In the genomic region with DNA sequence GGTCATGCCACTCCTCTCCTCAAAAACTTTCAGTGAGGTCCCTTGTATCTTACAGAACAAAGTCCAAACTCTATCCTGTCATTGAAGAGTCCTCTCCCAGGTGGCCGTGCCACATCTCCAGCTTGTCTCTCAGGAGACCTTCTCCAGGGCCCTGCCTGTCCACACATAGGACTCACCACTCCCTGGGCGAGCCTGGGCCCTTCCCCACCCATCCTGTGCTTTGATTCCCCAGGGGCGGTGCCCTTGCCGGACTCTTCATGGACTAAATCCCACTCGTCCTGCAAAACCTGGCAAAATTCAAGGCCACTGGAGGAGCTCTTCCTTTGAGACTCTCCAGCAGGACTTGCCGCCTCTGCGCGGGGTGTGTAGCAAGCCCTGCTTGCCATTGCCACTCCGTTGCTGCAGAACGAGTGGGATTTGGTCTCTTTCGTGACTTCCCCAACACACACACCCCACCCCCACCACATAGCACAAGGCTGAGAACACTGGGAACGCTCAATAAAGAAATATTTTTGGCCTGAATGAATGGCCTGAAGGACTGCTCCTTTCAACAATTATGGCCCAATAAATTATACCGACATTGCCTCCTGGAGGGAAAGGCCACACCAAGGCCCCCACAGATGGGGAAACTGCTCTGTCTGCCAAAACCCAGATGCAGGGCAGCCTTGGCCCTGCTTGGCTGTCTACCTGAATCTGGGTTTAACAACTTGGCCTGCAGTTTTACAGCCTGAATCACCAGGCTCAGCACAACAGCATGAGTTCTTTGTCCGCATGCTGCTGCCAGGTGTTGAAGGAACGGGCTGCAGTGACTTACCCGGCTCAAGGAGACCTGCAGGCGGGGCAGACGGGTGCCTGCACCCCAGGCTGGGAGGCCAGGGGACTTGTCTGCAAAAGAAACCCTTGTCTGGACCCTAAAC, we compare ENCODE assay signal across 14 cellular contexts.
DNase-seq lines count a peak whose midpoint lies in the region; ATAC-seq and TF ChIP-seq lines count a peak whose summit lies in the region.
"Had no signal": no experiment of that assay in that cellular context is flagged by ENCODE, and none has a peak within 500 bp of the region (broad histone marks: within the 10 kb centered on the region; RNA-seq: fewer than 3 reads in every experiment).

No MANE protein-coding gene starts in this region.

- WGBS in prostate gland = 20% methylated on average over 18 of the region's 18 CpGs

- in situ Hi-C loops in brain microvascular endothelial cell (cut with HindIII; ENCODE audit: low pct_ligation_motif_present, low sequenced_read_pairs) = no loop called here

- DNase-seq in GM03348 (ENCODE audit: low spot score) (peak; percentile 80), MV-4-11 (lab: John Stamatoyannopoulos, UW) (peak; percentile 31), fibroblast of mammary gland (ENCODE audit: low read depth) (peak; percentile 70), prostate gland (ENCODE audit: low spot score) (peak; percentile 84), brain microvascular endothelial cell (no peak), inferior parietal cortex (ENCODE audit: extremely low spot score) (no peak)
- no peak for DNase-seq in stimulated activated CD8-positive, alpha-beta memory T cell treated with anti-CD3 and anti-CD28 coated beads, Interleukin-4, amount 100 ng/mL, for 48 hours
- DNase-seq: activated CD4-positive, alpha-beta T cell treated with anti-CD3 and anti-CD28 coated beads for 1 hour; activated gamma-delta T cell; HCEC 1CT; MM.1S; NCI-H82 had no signal

- H3K9me3 ChIP-seq in prostate gland = no peaks in the 10 kb centered on the region
- H3K9me3 ChIP-seq: vagina had no signal

- TF ChIP-seq CTCF in fibroblast of mammary gland (conservative IDR thresholded peaks at IDR 0.05; ENCODE audit: control insufficient read depth, insufficient read depth, low read depth, low read length) = no peak
- no peak for TF ChIP-seq CTCF in prostate gland (IDR thresholded peaks at IDR 0.05)
- no peak for TF ChIP-seq CTCF in brain microvascular endothelial cell (IDR thresholded peaks at IDR 0.05; ENCODE audit: low read depth, low read length, missing control alignments)

- no peak for TF ChIP-seq POLR2A in prostate gland (IDR thresholded peaks at IDR 0.05)

- H3K27me3 ChIP-seq in prostate gland (replicated peaks; ENCODE audit: insufficient read depth) = no peaks in the 10 kb centered on the region
- no peaks in the 10 kb centered on the region for H3K27me3 ChIP-seq in brain microvascular endothelial cell (replicated peaks)
- H3K27me3 ChIP-seq: vagina had no signal

- ATAC-seq in HG02642 (IDR thresholded peaks at IDR 0.05; ENCODE audit: poor library complexity, unreplicated experiment) = no peak

- H3K4me3 ChIP-seq in fibroblast of mammary gland (ENCODE audit: control insufficient read depth, low read depth, low read length) (no peak overlapping the region), prostate gland (no peak overlapping the region), brain microvascular endothelial cell (ENCODE audit: low read depth, low read length) (no peak overlapping the region)

- no peaks in the 10 kb centered on the region for H3K4me1 ChIP-seq in prostate gland (replicated peaks)

- H3K27ac ChIP-seq in prostate gland = peak overlapping the region in 1 of 2 donors; percentile 41
- H3K27ac ChIP-seq in brain microvascular endothelial cell = no peak overlapping the region
- H3K27ac ChIP-seq: vagina had no signal

- intact Hi-C loops in prostate gland (cut with DNase I) = no loop called here

- H3K36me3 ChIP-seq in prostate gland = no peaks in the 10 kb centered on the region
- no peaks in the 10 kb centered on the region for H3K36me3 ChIP-seq in brain microvascular endothelial cell (replicated peaks)
- H3K36me3 ChIP-seq: vagina had no signal

Comparison
In these comparisons a context has a peak if more than half of its experiments do, and no peak if none do; other contexts are left out.
1. DNase-seq: peak in GM03348 (single experiment), MV-4-11 (single experiment), fibroblast of mammary gland (single experiment) and prostate gland (single experiment); none in stimulated activated CD8-positive, alpha-beta memory T cell treated with anti-CD3 and anti-CD28 coated beads, Interleukin-4, amount 100 ng/mL, for 48 hours (single experiment), brain microvascular endothelial cell (single experiment) and inferior parietal cortex (single experiment).